8 cellular contexts compared by ENCODE assay signal in genomic region chr19:11849264-11849615, GRCh38. TPM values are rescaled to one million over a fixed set of nuclear protein-coding genes. Genes with fewer than 3 reads are reported as not detected.
DNase-seq lines count a peak whose midpoint lies in the region; ATAC-seq and TF ChIP-seq lines count a peak whose summit lies in the region.

No MANE protein-coding gene starts in this region.

- no peaks in the 10 kb centered on the region for H3K36me3 ChIP-seq in mesodermal cell (ENCODE audit: control insufficient read depth, insufficient read depth, low read length)
- H3K36me3 ChIP-seq in urinary bladder (ENCODE audit: insufficient read depth) = no peaks in the 10 kb centered on the region

- peak; percentile 32 for DNase-seq in Jurkat, Clone E6-1 (ENCODE audit: low read depth, low spot score)
- no peak for DNase-seq in NK-92 treated with Interleukin-12 subunit alpha and Interleukin-12 subunit beta, amount 100 ng/mL, for 24 hours (lab: John Stamatoyannopoulos, UW)
- DNase-seq in activated CD4-positive, CD25-positive, alpha-beta regulatory T cell (lab: John Stamatoyannopoulos, UW) = no peak

- H3K9me3 ChIP-seq in mesodermal cell (ENCODE audit: control insufficient read depth, low read length) = peaks cover 11% of the 10 kb centered on the region

- H3K27me3 Mint-ChIP-seq in brain = peaks cover 3% of the 10 kb centered on the region

- H3K9me3 Mint-ChIP-seq in brain = peaks cover 0 to 37% (median 24%) of the 10 kb centered on the region in 5 experiments

- H3K27ac Mint-ChIP-seq in brain = peak overlapping the region in 2 of 5 experiments; percentile 17 to 30

- 63 to 91% methylated on average over 8 of the region's 8 CpGs for WGBS in mesodermal cell (ENCODE audit: insufficient coverage in 2 of 2), 2 experiments
- WGBS in urinary bladder = 15% methylated on average over 8 of the region's 8 CpGs

- no peaks in the 10 kb centered on the region for H3K4me1 ChIP-seq in mesodermal cell (ENCODE audit: control insufficient read depth, insufficient read depth, low read length, poor library complexity, severe bottlenecking)
- H3K4me1 ChIP-seq in urinary bladder (ENCODE audit: insufficient read depth) = no peaks in the 10 kb centered on the region

- ATAC-seq in GM18498 (IDR thresholded peaks at IDR 0.05; ENCODE audit: unreplicated experiment) (peak; percentile 17), GM19328 (IDR thresholded peaks at IDR 0.05; ENCODE audit: unreplicated experiment) (no peak)

- H3K4me1 Mint-ChIP-seq in brain = peaks cover 27% of the 10 kb centered on the region

- TF ChIP-seq CTCF in brain (conservative IDR thresholded peaks at IDR 0.05) = no peak

- peaks cover 45% of the 10 kb centered on the region for H3K36me3 Mint-ChIP-seq in brain

- H3K4me3 ChIP-seq in Jurkat, Clone E6-1 (ENCODE audit: low read length) = peak overlapping the region; percentile 64
- H3K4me3 ChIP-seq in mesodermal cell (ENCODE audit: extremely low read depth, insufficient read depth, low read length, poor library complexity, severe bottlenecking) (peak overlapping the region; percentile 29), urinary bladder (ENCODE audit: low read depth, low read length) (peak overlapping the region; percentile 62)

- H3K27ac ChIP-seq in mesodermal cell (ENCODE audit: low read depth, low read length, severe bottlenecking) (no peak overlapping the region), urinary bladder (ENCODE audit: low read depth) (no peak overlapping the region)

- peak overlapping the region in 3 of 5 experiments; percentile 81 to 88 (median 83) for H3K4me3 Mint-ChIP-seq in brain

RNA-seq across cellular contexts. Expression of gene ZNF439, which starts 0.7 kb away (rescaled TPM):
- polyA plus RNA-seq in Jurkat, Clone E6-1 (2012; ENCODE audit: insufficient read depth, insufficient read length) = not detected
- 2.5 TPM for polyA plus RNA-seq in brain (ENCODE audit: insufficient read depth, low read depth, low replicate concordance)
- 2.4 TPM for polyA plus RNA-seq in mesodermal cell (2013, experiment 1 of 2)
- 2.4 TPM for polyA plus RNA-seq in mesodermal cell (2013, experiment 2 of 2)
- 26.2 TPM for total RNA-seq in urinary bladder
- 3.6 TPM for polyA plus RNA-seq in urinary bladder

RNA-seq across cellular contexts. Expression of gene ZNF440, which starts 35.2 kb away (rescaled TPM):
- polyA plus RNA-seq in Jurkat, Clone E6-1 (2012; ENCODE audit: insufficient read depth, insufficient read length) = 3.4 TPM
- polyA plus RNA-seq in brain (ENCODE audit: insufficient read depth, low read depth, low replicate concordance) = 1.5 TPM
- 9.9 TPM for polyA plus RNA-seq in mesodermal cell (2013, experiment 1 of 2)
- polyA plus RNA-seq in mesodermal cell (2013, experiment 2 of 2) = 8.4 TPM
- total RNA-seq in urinary bladder = 40.5 TPM
- 6.6 TPM for polyA plus RNA-seq in urinary bladder

RNA-seq across cellular contexts. Expression of gene ZNF69, which starts 38.3 kb away (rescaled TPM):
- polyA plus RNA-seq in Jurkat, Clone E6-1 (2012; ENCODE audit: insufficient read depth, insufficient read length) = 1.8 TPM
- polyA plus RNA-seq in brain (ENCODE audit: insufficient read depth, low read depth, low replicate concordance) (0.92 TPM), urinary bladder (2.5 TPM)
- polyA plus RNA-seq in mesodermal cell (2013, experiment 1 of 2) = 7.6 TPM
- polyA plus RNA-seq in mesodermal cell (2013, experiment 2 of 2) = 7.7 TPM
- total RNA-seq in urinary bladder = 26.5 TPM

RNA-seq across cellular contexts. Expression of gene ZNF491, which starts 50.9 kb away (rescaled TPM):
- polyA plus RNA-seq in Jurkat, Clone E6-1 (2012; ENCODE audit: insufficient read depth, insufficient read length) = 0.91 TPM
- polyA plus RNA-seq in brain (ENCODE audit: insufficient read depth, low read depth, low replicate concordance) (2.0 TPM), urinary bladder (1.6 TPM)
- 1.8 TPM for polyA plus RNA-seq in mesodermal cell (2013, experiment 1 of 2)
- 1.8 TPM for polyA plus RNA-seq in mesodermal cell (2013, experiment 2 of 2)
- 8.6 TPM for total RNA-seq in urinary bladder
